ENCODE assay signal across 17 cellular contexts in the genomic region with DNA sequence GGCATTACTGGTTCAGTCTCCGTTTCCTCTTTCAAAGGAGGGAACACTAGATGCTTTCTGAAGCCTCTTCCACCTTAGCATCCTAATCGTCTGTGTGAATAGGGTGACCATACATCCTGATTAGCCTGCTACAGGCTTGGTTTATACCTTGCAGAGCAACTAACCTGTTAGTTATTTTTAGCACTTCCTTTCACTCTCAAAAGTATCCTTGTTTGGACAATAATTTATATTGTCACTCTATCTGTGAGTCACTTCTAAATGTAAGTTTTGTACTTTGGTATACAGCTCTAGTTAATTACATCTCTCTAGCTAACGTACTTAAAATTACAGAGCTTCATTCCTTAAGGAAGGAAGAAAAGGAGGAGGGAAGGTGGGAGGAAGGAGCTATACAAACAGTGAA.
DNase-seq lines count a peak whose midpoint lies in the region; ATAC-seq, FAIRE-seq and TF ChIP-seq lines count a peak whose summit lies in the region.
"Had no signal": no experiment of that assay in that cellular context is flagged by ENCODE, and none has a peak within 500 bp of the region (broad histone marks: within the 10 kb centered on the region; RNA-seq: fewer than 3 reads in every experiment).

No MANE protein-coding gene starts in this region.

- no peaks in the 10 kb centered on the region for H4K20me1 ChIP-seq in astrocyte (ENCODE audit: insufficient read depth, low read length)

- ATAC-seq in mucosa of descending colon (peak; percentile 93), GM21529 (IDR thresholded peaks at IDR 0.05; ENCODE audit: unreplicated experiment) (no peak)
- ATAC-seq: CD8-positive, alpha-beta T cell; K562 had no signal

- H3K27me3 ChIP-seq in astrocyte (ENCODE audit: insufficient read depth, low read length): no peaks in the 10 kb centered on the region
- H3K27me3 ChIP-seq in neuronal stem cell (ENCODE audit: control insufficient read depth in 3 of 3, insufficient read depth in 3 of 3, low read depth in 1 of 3, low read length in 3 of 3): no peaks in the 10 kb centered on the region
- H3K27me3 ChIP-seq in Caco-2 (replicated peaks; ENCODE audit: control insufficient read depth, insufficient read depth, low read length): no peaks in the 10 kb centered on the region

- H3K27ac ChIP-seq in astrocyte (ENCODE audit: low read depth, low read length) (no peak overlapping the region), neuronal stem cell (replicated peaks; ENCODE audit: low read length) (no peak overlapping the region)
- H3K27ac ChIP-seq: BLaER1 treated with 17β-estradiol and CSF1 and Interleukin-3, amounts not matched to agents 10 nM and 100 nM had no signal

- H3K36me3 ChIP-seq in astrocyte (ENCODE audit: insufficient read depth, low read length): no peaks in the 10 kb centered on the region
- no peaks in the 10 kb centered on the region for H3K36me3 ChIP-seq in mucosa of descending colon (ENCODE audit: low read depth)
- H3K36me3 ChIP-seq in neuronal stem cell (replicated peaks in 1 of 2; ENCODE audit: control insufficient read depth in 2 of 2, insufficient read depth in 2 of 2, low read length in 2 of 2): no peaks in the 10 kb centered on the region
- no peaks in the 10 kb centered on the region for H3K36me3 ChIP-seq in Caco-2 (ENCODE audit: control insufficient read depth, insufficient read depth, low read length)
- H3K36me3 ChIP-seq: BLaER1 treated with 17β-estradiol and CSF1 and Interleukin-3, amounts not matched to agents 10 nM and 100 nM had no signal

- intact Hi-C loops in mucosa of descending colon (cut with DNase I, micrococcal nuclease) (no loop called here), Caco-2 (cut with micrococcal nuclease; ENCODE audit: unreplicated experiment) (no loop called here)

- H3K9ac ChIP-seq in astrocyte (ENCODE audit: low read length) (no peak overlapping the region), neuronal stem cell (ENCODE audit: low read depth, low read length, poor library complexity) (no peak overlapping the region)
- H3K9ac ChIP-seq: BLaER1 treated with 17β-estradiol and CSF1 and Interleukin-3, amounts not matched to agents 10 nM and 100 nM had no signal

- H3K27ac Mint-ChIP-seq in astrocyte (ENCODE audit: unreplicated experiment): no peak overlapping the region
- H3K27ac Mint-ChIP-seq in progenitor cell of endocrine pancreas: peak overlapping the region; percentile 60
- H3K27ac Mint-ChIP-seq in Caco-2 (ENCODE audit: unreplicated experiment): no peak overlapping the region
- H3K27ac Mint-ChIP-seq: B cell; CD8-positive, alpha-beta T cell had no signal

- no peak overlapping the region for H4K8ac ChIP-seq in neuronal stem cell (ENCODE audit: low read depth, low read length)

- CTCF ChIA-PET in Caco-2 (lab: Charles Lee): no interaction called here

- H3K14ac ChIP-seq in neuronal stem cell (ENCODE audit: low read length): no peak overlapping the region

- H3K4me2 ChIP-seq in astrocyte (ENCODE audit: low read length): no peak overlapping the region
- H3K4me2 ChIP-seq in neuronal stem cell (ENCODE audit: insufficient read depth, low read length, poor library complexity, severe bottlenecking): no peak overlapping the region
- H3K4me2 ChIP-seq: BLaER1 treated with 17β-estradiol and CSF1 and Interleukin-3, amounts not matched to agents 10 nM and 100 nM had no signal

- POLR2A ChIA-PET in Caco-2 (lab: Charles Lee): no interaction called here

- H2AK5ac ChIP-seq in neuronal stem cell (ENCODE audit: low read depth, low read length): no peak overlapping the region

- DNase-seq in DMS53 treated with DMSO at 0.1 percent for 48 hours (lab: John Stamatoyannopoulos, UW; ENCODE audit: unreplicated experiment) (peak; percentile 4), astrocyte (ENCODE audit: low read depth) (no peak), mucosa of descending colon (no peak), progenitor cell of endocrine pancreas (ENCODE audit: low spot score, unreplicated experiment) (no peak), neuronal stem cell (ENCODE audit: low spot score) (no peak), Caco-2 (no peak)
- DNase-seq in activated CD4-positive, alpha-beta T cell treated with anti-CD3 and anti-CD28 coated beads for 1 hour: no peak
- DNase-seq: CD8-positive, alpha-beta T cell; DMS79 treated with DMSO at 0.1 percent for 48 hours; GF-D8; H9; IMR-90 had no signal

- no peak overlapping the region for H3K4ac ChIP-seq in neuronal stem cell (ENCODE audit: low read length)

- H3K4me3 Mint-ChIP-seq in astrocyte (ENCODE audit: unreplicated experiment) (no peak overlapping the region), progenitor cell of endocrine pancreas (ENCODE audit: low read depth) (no peak overlapping the region), Caco-2 (ENCODE audit: unreplicated experiment) (no peak overlapping the region)
- H3K4me3 Mint-ChIP-seq: B cell; CD8-positive, alpha-beta T cell; H9 had no signal

- no peak overlapping the region for H2BK12ac ChIP-seq in neuronal stem cell (ENCODE audit: low read length)

- no peaks in the 10 kb centered on the region for H3K27me3 Mint-ChIP-seq in astrocyte (ENCODE audit: low read depth, unreplicated experiment)
- H3K27me3 Mint-ChIP-seq in progenitor cell of endocrine pancreas: no peaks in the 10 kb centered on the region
- no peaks in the 10 kb centered on the region for H3K27me3 Mint-ChIP-seq in Caco-2 (ENCODE audit: insufficient read depth, unreplicated experiment)
- H3K27me3 Mint-ChIP-seq: B cell had no signal

- H3K9me3 Mint-ChIP-seq in astrocyte (ENCODE audit: unreplicated experiment): no peaks in the 10 kb centered on the region
- no peaks in the 10 kb centered on the region for H3K9me3 Mint-ChIP-seq in progenitor cell of endocrine pancreas (ENCODE audit: low read depth)
- no peaks in the 10 kb centered on the region for H3K9me3 Mint-ChIP-seq in Caco-2 (ENCODE audit: unreplicated experiment)
- H3K9me3 Mint-ChIP-seq: CD8-positive, alpha-beta T cell; H9 had no signal

- H3K79me1 ChIP-seq in neuronal stem cell (ENCODE audit: low read depth, low read length): no peaks in the 10 kb centered on the region

- no peak overlapping the region for H3K23ac ChIP-seq in neuronal stem cell (ENCODE audit: low read depth, low read length, poor library complexity)

- no peak overlapping the region for H2BK5ac ChIP-seq in neuronal stem cell (ENCODE audit: low read length)

- no peak overlapping the region for H2BK15ac ChIP-seq in neuronal stem cell (ENCODE audit: low read length)

- no peak overlapping the region for H2BK120ac ChIP-seq in neuronal stem cell (ENCODE audit: low read depth, low read length)

- H3K36me3 Mint-ChIP-seq in astrocyte (ENCODE audit: low read depth, unreplicated experiment) (no peaks in the 10 kb centered on the region), progenitor cell of endocrine pancreas (ENCODE audit: insufficient read depth) (peaks cover 8% of the 10 kb centered on the region), Caco-2 (ENCODE audit: insufficient read depth, unreplicated experiment) (no peaks in the 10 kb centered on the region)
- H3K36me3 Mint-ChIP-seq: CD8-positive, alpha-beta T cell had no signal

- no peaks in the 10 kb centered on the region for H3K79me2 ChIP-seq in astrocyte (ENCODE audit: insufficient read depth, low read length)

- TF ChIP-seq CTCF in astrocyte (IDR thresholded peaks at IDR 0.05; ENCODE audit: insufficient read depth, low read depth, low read length): no peak
- no peak for TF ChIP-seq CTCF in mucosa of descending colon (IDR thresholded peaks at IDR 0.05)
- no peak for TF ChIP-seq CTCF in progenitor cell of endocrine pancreas (IDR thresholded peaks at IDR 0.05; ENCODE audit: unreplicated experiment)
- TF ChIP-seq CTCF in Caco-2 (IDR thresholded peaks at IDR 0.05; ENCODE audit: insufficient read depth in 1 of 2, low read depth in 1 of 2, low read length in 1 of 2, severe bottlenecking in 1 of 2, unreplicated experiment in 1 of 2): no peak

- H3K4me3 ChIP-seq in astrocyte (ENCODE audit: insufficient read depth, low read depth, low read length) (no peak overlapping the region), mucosa of descending colon (no peak overlapping the region), neuronal stem cell (ENCODE audit: low read length in 2 of 2) (no peak overlapping the region), Caco-2 (ENCODE audit: low read depth, low read length) (no peak overlapping the region)
- H3K4me3 ChIP-seq: BLaER1 treated with 17β-estradiol and CSF1 and Interleukin-3, amounts not matched to agents 10 nM and 100 nM; K562 had no signal

- BruUV-seq in Caco-2 (replicated peaks; lab: Mats Ljungman, UMichigan): no TSS peak

- peak; percentile 95 for FAIRE-seq in astrocyte (lab: Jason Lieb, UNC)
- FAIRE-seq: H1, K562 had no signal

- no peak overlapping the region for H3K18ac ChIP-seq in neuronal stem cell (ENCODE audit: low read length)

- H2AFZ ChIP-seq in astrocyte (ENCODE audit: low read depth, low read length) (no peak overlapping the region), neuronal stem cell (ENCODE audit: low read length) (no peak overlapping the region)

- H3K4me1 ChIP-seq in astrocyte (ENCODE audit: insufficient read depth, low read length): no peaks in the 10 kb centered on the region
- H3K4me1 ChIP-seq in mucosa of descending colon (ENCODE audit: low read depth): no peaks in the 10 kb centered on the region
- peaks cover 0 to 4% of the 10 kb centered on the region in 2 donors for H3K4me1 ChIP-seq in neuronal stem cell (ENCODE audit: control insufficient read depth in 2 of 2, insufficient read depth in 1 of 2, low read depth in 1 of 2, low read length in 2 of 2)
- no peaks in the 10 kb centered on the region for H3K4me1 ChIP-seq in Caco-2
- H3K4me1 ChIP-seq: BLaER1 treated with 17β-estradiol and CSF1 and Interleukin-3, amounts not matched to agents 10 nM and 100 nM had no signal

- WGBS in neuronal stem cell (ENCODE audit: extremely low coverage in 2 of 2, insufficient read length in 2 of 2, insufficient replicate concordance in 1 of 2), 2 donors: no CpG with 5 or more reads among the region's 3 CpGs

- no peak overlapping the region for H4K91ac ChIP-seq in neuronal stem cell (ENCODE audit: low read depth, low read length, poor library complexity)

- H3K4me1 Mint-ChIP-seq in astrocyte (ENCODE audit: low read depth, unreplicated experiment) (no peaks in the 10 kb centered on the region), progenitor cell of endocrine pancreas (ENCODE audit: low read depth) (peaks cover 36% of the 10 kb centered on the region), Caco-2 (ENCODE audit: low read depth, unreplicated experiment) (no peaks in the 10 kb centered on the region)
- H3K4me1 Mint-ChIP-seq: B cell had no signal

- no peaks in the 10 kb centered on the region for H3K9me3 ChIP-seq in astrocyte (ENCODE audit: insufficient read depth, low read depth, low read length)
- H3K9me3 ChIP-seq in mucosa of descending colon: no peaks in the 10 kb centered on the region
- no peaks in the 10 kb centered on the region for H3K9me3 ChIP-seq in neuronal stem cell (replicated peaks in 1 of 2; ENCODE audit: control insufficient read depth in 2 of 2, insufficient read depth in 1 of 2, low read depth in 1 of 2, low read length in 2 of 2)
- H3K9me3 ChIP-seq in Caco-2: no peaks in the 10 kb centered on the region
